In the genomic region with DNA sequence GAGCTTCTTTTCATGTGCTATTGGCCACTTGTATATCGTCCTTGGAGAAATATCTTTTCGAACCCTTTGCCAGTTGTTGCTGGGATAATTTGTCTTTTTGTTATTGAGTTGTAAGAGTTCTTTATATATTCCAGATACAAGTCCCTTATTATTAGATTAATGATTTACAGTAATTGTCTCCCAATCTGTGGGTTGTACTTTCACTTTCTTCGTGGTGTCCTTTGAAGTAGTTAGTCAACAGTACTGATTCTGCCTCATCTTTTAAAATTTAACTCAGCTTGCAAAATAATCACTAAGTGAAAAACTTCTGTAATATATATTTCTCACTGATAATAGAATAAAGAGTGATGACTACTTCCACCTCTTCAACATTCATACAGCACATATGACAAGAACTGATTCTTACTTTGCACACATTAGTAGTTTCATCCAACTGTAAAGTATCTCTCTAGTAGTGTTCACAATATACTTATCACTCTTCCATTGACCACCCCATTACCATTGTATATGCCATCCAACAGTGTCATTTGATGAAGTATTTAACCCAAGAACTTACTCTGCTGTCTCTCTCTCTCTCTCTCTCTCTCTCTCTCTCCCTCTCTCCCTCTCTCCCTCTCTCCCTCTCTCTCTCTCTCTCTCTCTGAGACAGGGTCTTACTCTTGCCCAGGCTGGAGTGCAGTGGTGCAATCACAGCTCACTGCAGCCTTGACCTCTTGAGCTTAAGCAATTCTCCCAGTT, we compare ENCODE assay signal across 21 cellular contexts.
DNase-seq lines count a peak whose midpoint lies in the region; ATAC-seq, FAIRE-seq and TF ChIP-seq lines count a peak whose summit lies in the region.
"Had no signal": no experiment of that assay in that cellular context is flagged by ENCODE, and none has a peak within 500 bp of the region (broad histone marks: within the 10 kb centered on the region; RNA-seq: fewer than 3 reads in every experiment).

No MANE protein-coding gene starts in this region.

- FAIRE-seq in HepG2 (lab: Jason Lieb, UNC): no peak
- FAIRE-seq: astrocyte had no signal

- DNase-seq in HepG2 (ENCODE audit: low spot score): peak; percentile 83
- DNase-seq in right cardiac atrium: no peak
- DNase-seq in type B pancreatic cell (ENCODE audit: extremely low spot score, unreplicated experiment): no peak
- DNase-seq in stimulated activated CD4-positive, alpha-beta T cell treated with anti-CD3 and anti-CD28 coated beads, Interleukin-2, amount 100 ng/mL, for 48 hours: no peak
- no peak for DNase-seq in NCI-H82 treated with DMSO at 0.1 percent for 48 hours (lab: John Stamatoyannopoulos, UW; ENCODE audit: unreplicated experiment)
- DNase-seq: activated CD4-positive, CD25-positive, alpha-beta regulatory T cell; activated CD8-positive, alpha-beta T cell treated with anti-CD3 and anti-CD28 coated beads, Interleukin-2, amount 10 ng/mL, durations not matched to agents 7 days and 5 days; activated T-cell treated with anti-CD3 and anti-CD28 coated beads, Interleukin-2, amount 50 U/mL, for 4 hours; lower lobe of right lung; NCI-H1694; NCI-H774; PC-3; stimulated activated CD4-positive, alpha-beta T cell treated with anti-CD3 and anti-CD28 coated beads, Interleukin-12 subunit alpha, Interleukin-12 subunit beta, amount 100 ng/mL, for 4 hours; substantia nigra had no signal

- TF ChIP-seq POLR2A in HepG2 (IDR thresholded peaks at IDR 0.05; ENCODE audit: insufficient read depth in 1 of 2, low read depth in 2 of 2, low read length in 2 of 2): no peak

- WGBS in HepG2 (ENCODE audit: low lambda C conversion rate): 10% methylated on average over 3 of the region's 3 CpGs
- 96% methylated on average over 3 of the region's 3 CpGs for WGBS in right cardiac atrium

- TF ChIP-seq RAD21 in HepG2 (CRISPR knock-in tag; IDR thresholded peaks at IDR 0.05): no peak

- H2AFZ ChIP-seq in HepG2 (ENCODE audit: low read length): no peak overlapping the region

- H3K4me3 Mint-ChIP-seq in type B pancreatic cell: no peak overlapping the region
- H3K4me3 Mint-ChIP-seq: activated CD8-positive, alpha-beta T cell treated with anti-CD3 and anti-CD28 coated beads, Interleukin-2, amount 10 ng/mL, durations not matched to agents 7 days and 5 days; activated naive CD4-positive, alpha-beta T cell treated with anti-CD3 and anti-CD28 coated beads, Interleukin-2, amount 50 U/mL, for 24 hours; activated T-cell treated with anti-CD3 and anti-CD28 coated beads, Interleukin-2, amount 50 U/mL, for 4 hours; CD4-positive, CD25-positive, alpha-beta regulatory T cell had no signal

- CTCF ChIA-PET in HEK293 (lab: Yijun Ruan, JAX): interaction anchor here (0.6 kb wide), 1 partner anchor 23 kb away, joined by 6 read pairs; no protein-coding TSS in a partner anchor
- CTCF ChIA-PET in HepG2 (lab: Yijun Ruan, JAX; ENCODE audit: low intra/inter-chr PET ratio, low total read pairs): no interaction called here

- in situ Hi-C loops in HepG2 (cut with HindIII; ENCODE audit: extremely low pct_ligation_motif_present, low pct_unique_long_range_greater_than_20kb): loop anchor here (10.0 kb wide), 1 partner anchor 63 kb away; no protein-coding TSS in a partner anchor

- H3K27me3 ChIP-seq in HepG2 (ENCODE audit: control insufficient read depth in 1 of 2, insufficient read depth in 2 of 2, low read length in 2 of 2) (no peaks in the 10 kb centered on the region), right cardiac atrium (ENCODE audit: control insufficient read depth, insufficient read depth) (no peaks in the 10 kb centered on the region)
- H3K27me3 ChIP-seq: vagina had no signal

- H3K36me3 ChIP-seq in HEK293 (ENCODE audit: control insufficient read depth in 2 of 2, insufficient read depth in 1 of 2, low read length in 2 of 2) (no peaks in the 10 kb centered on the region), HepG2 (replicated peaks in 1 of 2; ENCODE audit: control insufficient read depth in 1 of 2, insufficient read depth in 2 of 2, low read length in 2 of 2) (no peaks in the 10 kb centered on the region)

- H3K4me1 Mint-ChIP-seq in type B pancreatic cell (ENCODE audit: unreplicated experiment): peaks cover 5% of the 10 kb centered on the region
- H3K4me1 Mint-ChIP-seq: activated naive CD4-positive, alpha-beta T cell treated with anti-CD3 and anti-CD28 coated beads, Interleukin-2, amount 50 U/mL, for 24 hours had no signal

- no TSS peak for BruUV-seq in HepG2 (replicated peaks; lab: Mats Ljungman, UMichigan)

- H3K4me2 ChIP-seq in HepG2 (ENCODE audit: low read depth, low read length): peak overlapping the region; percentile 68

- H3K9me3 Mint-ChIP-seq in type B pancreatic cell: no peaks in the 10 kb centered on the region
- H3K9me3 Mint-ChIP-seq: activated naive CD4-positive, alpha-beta T cell treated with anti-CD3 and anti-CD28 coated beads, Interleukin-2, amount 50 U/mL, for 24 hours had no signal

- H3K27ac ChIP-seq in HEK293 (ENCODE audit: extremely low read depth, low read depth, low read length) (no peak overlapping the region), HepG2 (ENCODE audit: extremely low read length, insufficient read depth, low read length) (peak overlapping the region; percentile 68), right cardiac atrium (ENCODE audit: low read length) (no peak overlapping the region)
- H3K27ac ChIP-seq: lower lobe of right lung, vagina had no signal

- H3K4me1 ChIP-seq in HEK293 (ENCODE audit: control insufficient read depth, insufficient read depth, low read length) (no peaks in the 10 kb centered on the region), HepG2 (ENCODE audit: insufficient read depth, low read length) (peaks cover 33% of the 10 kb centered on the region), right cardiac atrium (ENCODE audit: control insufficient read depth, insufficient read depth, low read length) (no peaks in the 10 kb centered on the region)
- H3K4me1 ChIP-seq: lower lobe of right lung, vagina had no signal

- H3K79me2 ChIP-seq in HepG2 (ENCODE audit: insufficient read depth, low read length): no peaks in the 10 kb centered on the region

- H3K27ac Mint-ChIP-seq in type B pancreatic cell: no peak overlapping the region
- H3K27ac Mint-ChIP-seq: activated CD8-positive, alpha-beta T cell treated with anti-CD3 and anti-CD28 coated beads, Interleukin-2, amount 10 ng/mL, durations not matched to agents 7 days and 5 days; activated naive CD4-positive, alpha-beta T cell treated with anti-CD3 and anti-CD28 coated beads, Interleukin-2, amount 50 U/mL, for 24 hours; CD4-positive, CD25-positive, alpha-beta regulatory T cell had no signal

- H3K9me3 ChIP-seq in HEK293 (ENCODE audit: control insufficient read depth, insufficient read depth, low read depth, low read length): no peaks in the 10 kb centered on the region
- no peaks in the 10 kb centered on the region for H3K9me3 ChIP-seq in HepG2 (ENCODE audit: low read length)
- no peaks in the 10 kb centered on the region for H3K9me3 ChIP-seq in right cardiac atrium (ENCODE audit: control insufficient read depth, low read length)
- H3K9me3 ChIP-seq: vagina had no signal

- H3K4me3 ChIP-seq in HEK293 (ENCODE audit: low read depth, low read length) (no peak overlapping the region), HepG2 (replicated peaks in 1 of 3; ENCODE audit: insufficient read depth in 1 of 3, low read depth in 2 of 3, low read length in 3 of 3) (peak overlapping the region; percentile 37 to 59 (median 39); a peak in 5 of 6 replicates), right cardiac atrium (ENCODE audit: low read length) (no peak overlapping the region)
- H3K4me3 ChIP-seq: lower lobe of right lung, vagina had no signal

- POLR2A ChIA-PET in HEK293 (lab: Yijun Ruan, JAX): no interaction called here
- POLR2A ChIA-PET in HepG2 (lab: Yijun Ruan, JAX): interaction anchor here (1.0 kb wide), 1 partner anchor 52 kb away, joined by 4 read pairs; no protein-coding TSS in a partner anchor

- H3K36me3 Mint-ChIP-seq in type B pancreatic cell: peaks cover 23% of the 10 kb centered on the region

- TF ChIP-seq CTCF in HEK293 (tag by site-specific recombination; IDR thresholded peaks at IDR 0.05): no peak
- TF ChIP-seq CTCF in HepG2 (CRISPR knock-in tag; IDR thresholded peaks at IDR 0.05): no peak
- TF ChIP-seq CTCF in type B pancreatic cell (conservative IDR thresholded peaks at IDR 0.05): no peak

- peak overlapping the region; percentile 3; the same call in 1 of the 2 replicates for H3K9ac ChIP-seq in HepG2 (ENCODE audit: insufficient read depth, low read depth, low read length)

- peaks cover 3% of the 10 kb centered on the region for H3K27me3 Mint-ChIP-seq in type B pancreatic cell
- H3K27me3 Mint-ChIP-seq: activated naive CD4-positive, alpha-beta T cell treated with anti-CD3 and anti-CD28 coated beads, Interleukin-2, amount 50 U/mL, for 24 hours; CD4-positive, CD25-positive, alpha-beta regulatory T cell had no signal

- TF ChIP-seq EP300 in HepG2 (IDR thresholded peaks at IDR 0.05; ENCODE audit: low read depth in 2 of 2, low read length in 2 of 2): peak in 1 of 2 experiments; percentile 58; a peak in 2 of 4 replicates
- 0 out of 2 replicates have a peak, but pooled peaks have one; percentile 36 for TF ChIP-seq EP300 in HepG2 (CRISPR knock-in tag; IDR thresholded peaks at IDR 0.05; ENCODE audit: borderline replicate concordance)

- ATAC-seq in GM18907 (IDR thresholded peaks at IDR 0.05; ENCODE audit: unreplicated experiment): peak; percentile 79
- peak; percentile 80 for ATAC-seq in HG03432 (IDR thresholded peaks at IDR 0.05; ENCODE audit: unreplicated experiment)
- peak; percentile 94 for ATAC-seq in HepG2
- no peak for ATAC-seq in right cardiac atrium
- ATAC-seq: activated CD8-positive, alpha-beta T cell treated with anti-CD3 and anti-CD28 coated beads, Interleukin-2, amount 10 ng/mL, durations not matched to agents 7 days and 5 days; activated T-cell treated with anti-CD3 and anti-CD28 coated beads, Interleukin-2, amount 50 U/mL, for 4 hours; lower lobe of right lung; PC-3 had no signal

- no peaks in the 10 kb centered on the region for H4K20me1 ChIP-seq in HepG2 (ENCODE audit: insufficient read depth, low read length)

- intact Hi-C loops in HepG2 (cut with micrococcal nuclease; ENCODE audit: unreplicated experiment) (no loop called here), right cardiac atrium (cut with DNase I) (no loop called here)

TF ChIP-seq in HEK293, 187 proteins besides CTCF, POLR2A, EP300 and RAD21:
- TF ChIP-seq ZNF596 (tag by site-specific recombination; IDR thresholded peaks at IDR 0.05): peak; percentile 94
- no peak for TF ChIP-seq ZNF654 (tag by site-specific recombination; IDR thresholded peaks at IDR 0.05; ENCODE audit: low read depth)
- TF ChIP-seq ZNF366 (tag by site-specific recombination; conservative IDR thresholded peaks at IDR 0.05): 0 out of 2 replicates have a peak, but pooled peaks have one; percentile 18

TF ChIP-seq in HepG2, 621 proteins besides CTCF, POLR2A, EP300 and RAD21 (continues in another document):
- TF ChIP-seq REPIN1 (CRISPR knock-in tag; IDR thresholded peaks at IDR 0.05; ENCODE audit: borderline replicate concordance, low read depth): peak; percentile 49; the same call in 1 of the 2 replicates

Comparison
In these comparisons a context has a peak if more than half of its experiments do, and no peak if none do; other contexts are left out.
1. ATAC-seq: peak in GM18907 (single experiment), HG03432 (single experiment) and HepG2 (single experiment); none in right cardiac atrium (0 of 2).
2. H3K4me3 ChIP-seq: peak in HepG2 (3 of 3); none in HEK293 (single experiment) and right cardiac atrium (single experiment).